Comparison of ENCODE assay signal across 10 cellular contexts in genomic region chr6:39882567-39882953, GRCh38. TPM values are rescaled to one million over a fixed set of nuclear protein-coding genes. Genes with fewer than 3 reads are reported as not detected.
A peak's percentile ranks its signal among the peaks of the same experiment; 100 is the strongest.
DNase-seq lines count a peak whose midpoint lies in the region; ATAC-seq and TF ChIP-seq lines count a peak whose summit lies in the region.
"Had no signal": no experiment of that assay in that cellular context is flagged by ENCODE, and none has a peak within 500 bp of the region (broad histone marks: within the 10 kb centered on the region; RNA-seq: fewer than 3 reads in every experiment).

No MANE protein-coding gene starts in this region.

- no TSS peak for BruUV-seq in PC-9 (replicated peaks; lab: Mats Ljungman, UMichigan)

- H3K4me2 ChIP-seq in PC-9 = no peak overlapping the region

- no peaks in the 10 kb centered on the region for H3K9me2 ChIP-seq in PC-9 (ENCODE audit: insufficient read depth)

- H2AFZ ChIP-seq in PC-9 = no peak overlapping the region

- H3K27me3 ChIP-seq in sigmoid colon (no peaks in the 10 kb centered on the region), PC-9 (ENCODE audit: insufficient read depth, low read depth) (peaks cover 36% of the 10 kb centered on the region)

- in situ Hi-C loops in astrocyte of the spinal cord (cut with HindIII; ENCODE audit: low sequenced_read_pairs) = no loop called here

- H3K36me3 ChIP-seq in sigmoid colon = peaks cover 6 to 27% (median 11%) of the 10 kb centered on the region in 4 donors
- no peaks in the 10 kb centered on the region for H3K36me3 ChIP-seq in PC-9 (ENCODE audit: low read depth)

- TF ChIP-seq CTCF in astrocyte of the spinal cord (IDR thresholded peaks at IDR 0.05; ENCODE audit: low read depth, low read length) = no peak
- no peak for TF ChIP-seq CTCF in sigmoid colon (IDR thresholded peaks at IDR 0.05)
- no peak for TF ChIP-seq CTCF in PC-9 (conservative IDR thresholded peaks at IDR 0.05)

- peak overlapping the region; percentile 25 to 77 (median 62) for H3K27ac ChIP-seq in sigmoid colon
- H3K27ac ChIP-seq in PC-9 = no peak overlapping the region

- peaks cover 0 to 24% (median 23%) of the 10 kb centered on the region in 4 donors for H3K4me1 ChIP-seq in sigmoid colon
- H3K4me1 ChIP-seq in PC-9 (replicated peaks; ENCODE audit: insufficient read depth) = no peaks in the 10 kb centered on the region

- H3K9me3 ChIP-seq in sigmoid colon (no peaks in the 10 kb centered on the region), PC-9 (ENCODE audit: insufficient read depth, low read depth) (no peaks in the 10 kb centered on the region)

- intact Hi-C loops in sigmoid colon (cut with DNase I) (no loop called here), PC-9 (cut with micrococcal nuclease; ENCODE audit: unreplicated experiment) (no loop called here)

- no peak overlapping the region for H3K4me3 ChIP-seq in astrocyte of the spinal cord (ENCODE audit: low read depth, low read length)
- no peak overlapping the region for H3K4me3 ChIP-seq in sigmoid colon
- H3K4me3 ChIP-seq in PC-9 = no peak overlapping the region

- TF ChIP-seq EP300 in sigmoid colon (IDR thresholded peaks at IDR 0.05) = no peak

- H3F3A ChIP-seq in PC-9 (ENCODE audit: insufficient read depth, low read depth) = no peaks in the 10 kb centered on the region

- H4K20me1 ChIP-seq in PC-9 (ENCODE audit: insufficient read depth) = no peaks in the 10 kb centered on the region

- CTCF ChIA-PET in PC-9 (lab: Charles Lee) = no interaction called here

- no peak for TF ChIP-seq POLR2A in sigmoid colon (IDR thresholded peaks at IDR 0.05)

- POLR2A ChIA-PET in PC-9 (lab: Charles Lee; ENCODE audit: unreplicated experiment) = no interaction called here

- H3K79me2 ChIP-seq in PC-9 (ENCODE audit: low read depth) = no peaks in the 10 kb centered on the region

- WGBS in sigmoid colon, 2 donors = 69 to 73% methylated on average over 8 of the region's 8 CpGs

- DNase-seq in EL = peak; percentile 98
- DNase-seq in astrocyte of the spinal cord (ENCODE audit: low read depth, low spot score) = peak; percentile 97
- DNase-seq in inferior parietal cortex (ENCODE audit: extremely low spot score) = peak; percentile 25
- DNase-seq in sigmoid colon = peak; percentile 66
- DNase-seq in PC-9 = no peak
- DNase-seq: activated T-cell treated with anti-CD3 and anti-CD28 coated beads, Interleukin-2, amount 50 U/mL, for 1 hour; stimulated activated CD4-positive, alpha-beta T cell treated with anti-CD3 and anti-CD28 coated beads, Interleukin-1b, Interleukin-23, amount 100 ng/mL, for 48 hours had no signal

- ATAC-seq in GM21367 (IDR thresholded peaks at IDR 0.05; ENCODE audit: unreplicated experiment) (no peak), HG03045 (IDR thresholded peaks at IDR 0.05; ENCODE audit: unreplicated experiment) (no peak), HG02973 (IDR thresholded peaks at IDR 0.05; ENCODE audit: unreplicated experiment) (no peak)

RNA-seq across cellular contexts. Expression of gene MOCS1, which starts 51.7 kb away (rescaled TPM):
- total RNA-seq in sigmoid colon = 10 to 100 TPM; 11.9 to 15.8 (median 13.7) TPM
- 10 to 100 TPM; 13.4 to 16.2 (median 13.8) TPM for polyA plus RNA-seq in sigmoid colon
- not detected in 2 replicates for total RNA-seq in PC-9 (2021)

Comparison
In these comparisons a context has a peak if more than half of its experiments do, and no peak if none do; other contexts are left out.
1. DNase-seq: peak in EL (single experiment), astrocyte of the spinal cord (single experiment), inferior parietal cortex (single experiment) and sigmoid colon (single experiment); none in PC-9 (0 of 2).
2. RNA of gene MOCS1, which starts 51.7 kb away (total RNA-seq): 11.9 to 15.8 TPM in sigmoid colon; not detected in PC-9; every median in the first group is over 10 times any median in the second.